ENCODE assay signal across 24 cellular contexts in the genomic region with DNA sequence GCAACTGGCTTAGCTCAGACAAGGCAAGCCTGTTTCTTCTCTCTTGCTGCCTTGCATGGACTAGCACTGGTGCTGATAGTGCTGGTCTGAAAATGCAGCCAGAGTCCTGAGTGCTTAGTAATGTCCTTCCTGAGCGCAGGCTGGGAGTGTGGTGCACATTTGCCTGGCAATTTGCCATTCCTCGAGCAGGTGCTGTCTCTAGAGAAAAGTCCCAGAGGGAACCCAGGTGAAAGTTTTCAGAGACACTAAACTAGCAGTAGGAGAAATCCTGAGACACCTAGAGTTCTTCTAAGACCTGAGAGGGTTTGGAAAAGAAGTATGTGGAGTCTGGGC. TPM values are rescaled to one million over a fixed set of nuclear protein-coding genes. Genes with fewer than 3 reads are reported as not detected.
DNase-seq lines count a peak whose midpoint lies in the region; ATAC-seq, FAIRE-seq and TF ChIP-seq lines count a peak whose summit lies in the region.
"Had no signal": no experiment of that assay in that cellular context is flagged by ENCODE, and none has a peak within 500 bp of the region (broad histone marks: within the 10 kb centered on the region; RNA-seq: fewer than 3 reads in every experiment).

No MANE protein-coding gene starts in this region.

- no peak overlapping the region for H3K27ac ChIP-seq in pancreas
- H3K27ac ChIP-seq in caudate nucleus (ENCODE audit: low read depth, low read length), result no peak overlapping the region
- H3K27ac ChIP-seq: coronary artery, parathyroid adenoma, SJCRH30, vagina had no signal

- WGBS in pancreas, 2 donors, result 24 to 26% methylated on average over 2 of the region's 2 CpGs

- no peak overlapping the region for H3K4me3 ChIP-seq in pancreas
- H3K4me3 ChIP-seq: coronary artery, GM23338, SJCRH30, vagina had no signal

- H3K27me3 ChIP-seq in pancreas, result no peaks in the 10 kb centered on the region
- H3K27me3 ChIP-seq: SJCRH30, vagina had no signal

- TF ChIP-seq CTCF in pancreas (IDR thresholded peaks at IDR 0.05), result no peak

- no peaks in the 10 kb centered on the region for H3K9me3 ChIP-seq in pancreas
- H3K9me3 ChIP-seq: SJCRH30, vagina had no signal

- no peaks in the 10 kb centered on the region for H3K36me3 ChIP-seq in pancreas
- H3K36me3 ChIP-seq: SJCRH30, vagina had no signal

- intact Hi-C loops in pancreas (cut with DNase I), result loop anchor here in 1 of 3 donors (10.0 kb wide), 1 partner anchor 98 kb away; no protein-coding TSS in a partner anchor

- FAIRE-seq in pancreas (lab: Jason Lieb, UNC), result no peak
- FAIRE-seq: TTC549 had no signal

- ATAC-seq in pancreas (peak; percentile 86 to 91 (median 87)), GM19023 (IDR thresholded peaks at IDR 0.05; ENCODE audit: unreplicated experiment) (no peak)
- ATAC-seq: GM23338, left cardiac atrium, sciatic nerve, T-cell had no signal

- DNase-seq in NCI-H748 (lab: John Stamatoyannopoulos, UW; ENCODE audit: unreplicated experiment) (peak; percentile 5), NCI-H748 treated with DMSO at 0.1 percent for 48 hours (lab: John Stamatoyannopoulos, UW) (no peak), DMS53 treated with DMSO at 0.1 percent for 48 hours (lab: John Stamatoyannopoulos, UW; ENCODE audit: unreplicated experiment) (peak; percentile 58), dermis blood vessel endothelial cell (peak; percentile 23), pancreas (peak in 4 of 6 donors; percentile 56 to 69 (median 63)), caudate nucleus (lab: John Stamatoyannopoulos, UW) (no peak), RPMI8226 (no peak)
- DNase-seq: activated effector memory CD4-positive, alpha-beta T cell treated with Interleukin-2 at 50 U/mL for 16 hours; C1 segment of cervical spinal cord; Kasumi-1; left cardiac atrium; midbrain; NCI-H1092; NCI-H2081; NCI-H82; T-cell had no signal

- H3K4me1 ChIP-seq in pancreas, result peaks cover 0 to 8% (median 0%) of the 10 kb centered on the region in 3 donors
- H3K4me1 ChIP-seq: parathyroid adenoma, SJCRH30, vagina had no signal

RNA-seq across cellular contexts. Expression of a gene that starts 1.9 kb away (rescaled TPM):
- not detected in 2 replicates for total RNA-seq in dermis blood vessel endothelial cell
- total RNA-seq in pancreas, result 1 to 10 TPM; 1.5 to 3.2 (median 2.1) TPM
- polyA plus RNA-seq in pancreas, result 1 to 10 TPM; 1.7 to 5.9 TPM
- total RNA-seq: GM23338, vagina had no signal
- polyA plus RNA-seq: GM23338 had no signal

Comparison
In these comparisons a context has a peak if more than half of its experiments do, and no peak if none do; other contexts are left out.
1. DNase-seq: peak in NCI-H748 (single experiment), DMS53 treated with DMSO at 0.1 percent for 48 hours (single experiment), dermis blood vessel endothelial cell (single experiment) and pancreas (4 of 6); none in NCI-H748 treated with DMSO at 0.1 percent for 48 hours (single experiment), caudate nucleus (0 of 61) and RPMI8226 (single experiment).